Comparison of ENCODE assay signal across 25 cellular contexts in genomic region chr9:38680827-38681226, GRCh38. TPM values are rescaled to one million over a fixed set of nuclear protein-coding genes. Genes with fewer than 3 reads are reported as not detected.
DNase-seq lines count a peak whose midpoint lies in the region; ATAC-seq and TF ChIP-seq lines count a peak whose summit lies in the region.
"Had no signal": no experiment of that assay in that cellular context is flagged by ENCODE, and none has a peak within 500 bp of the region (broad histone marks: within the 10 kb centered on the region; RNA-seq: fewer than 3 reads in every experiment).

No MANE protein-coding gene starts in this region.

- ATAC-seq in activated T-helper 17 cell treated with anti-CD3 and anti-CD28 coated beads, Interleukin-2, amount 50 U/mL, for 72 hours (replicated peaks): no peak
- ATAC-seq in GM19452 (IDR thresholded peaks at IDR 0.05; ENCODE audit: unreplicated experiment) (no peak), GM19351 (IDR thresholded peaks at IDR 0.05; ENCODE audit: unreplicated experiment) (no peak), GM18517 (IDR thresholded peaks at IDR 0.05; ENCODE audit: unreplicated experiment) (no peak)
- ATAC-seq: body of pancreas had no signal

- H3K27ac Mint-ChIP-seq in activated T-helper 17 cell treated with anti-CD3 and anti-CD28 coated beads, Interleukin-2, amount 50 U/mL, for 72 hours: peak overlapping the region; percentile 58
- H3K27ac Mint-ChIP-seq in nephron progenitor cell: peak overlapping the region; percentile 45
- H3K27ac Mint-ChIP-seq: activated naive CD8-positive, alpha-beta T cell; activated T-helper 1 cell treated with anti-CD3 and anti-CD28 coated beads, Interleukin-12 subunit alpha, Interleukin-12 subunit beta, Interleukin-2, Interleukin-4 antibody, amounts not matched to agents 30 ng/mL and 10 ng/mL and 1 ng/mL, durations not matched to agents 14 hours and 24 hours and 36 hours; CD4-positive, alpha-beta T cell; progenitor cell of endocrine pancreas had no signal

- TF ChIP-seq CTCF in AG10803 (conservative IDR thresholded peaks at IDR 0.05; ENCODE audit: low read length) (no peak), nephron progenitor cell (IDR thresholded peaks at IDR 0.05) (no peak)

- peaks cover 17% of the 10 kb centered on the region for H3K27me3 Mint-ChIP-seq in activated T-helper 17 cell treated with anti-CD3 and anti-CD28 coated beads, Interleukin-2, amount 50 U/mL, for 72 hours
- H3K27me3 Mint-ChIP-seq in nephron progenitor cell (ENCODE audit: low read depth, poor library complexity): peaks cover 5% of the 10 kb centered on the region

- H3K4me1 Mint-ChIP-seq in activated T-helper 17 cell treated with anti-CD3 and anti-CD28 coated beads, Interleukin-2, amount 50 U/mL, for 72 hours: peaks cover 5% of the 10 kb centered on the region
- H3K4me1 Mint-ChIP-seq in nephron progenitor cell: peaks cover 74% of the 10 kb centered on the region

- H3K4me3 ChIP-seq in AG10803 (ENCODE audit: low read length): no peak overlapping the region
- H3K4me3 ChIP-seq: body of pancreas, GM23248, neural progenitor cell, spleen, uterus had no signal

- no peaks in the 10 kb centered on the region for H3K9me3 Mint-ChIP-seq in activated T-helper 17 cell treated with anti-CD3 and anti-CD28 coated beads, Interleukin-2, amount 50 U/mL, for 72 hours
- H3K9me3 Mint-ChIP-seq in nephron progenitor cell: no peaks in the 10 kb centered on the region
- H3K9me3 Mint-ChIP-seq: activated T-helper 1 cell treated with anti-CD3 and anti-CD28 coated beads, Interleukin-12 subunit alpha, Interleukin-12 subunit beta, Interleukin-2, Interleukin-4 antibody, amounts not matched to agents 30 ng/mL and 10 ng/mL and 1 ng/mL, durations not matched to agents 14 hours and 24 hours and 36 hours; CD4-positive, alpha-beta T cell; neural progenitor cell had no signal

- no peaks in the 10 kb centered on the region for H3K36me3 Mint-ChIP-seq in activated T-helper 17 cell treated with anti-CD3 and anti-CD28 coated beads, Interleukin-2, amount 50 U/mL, for 72 hours (ENCODE audit: low read depth)
- no peaks in the 10 kb centered on the region for H3K36me3 Mint-ChIP-seq in nephron progenitor cell (ENCODE audit: low read depth)
- H3K36me3 Mint-ChIP-seq: activated naive CD8-positive, alpha-beta T cell; neural progenitor cell had no signal

- no peak overlapping the region for H3K4me3 Mint-ChIP-seq in activated T-helper 17 cell treated with anti-CD3 and anti-CD28 coated beads, Interleukin-2, amount 50 U/mL, for 72 hours
- H3K4me3 Mint-ChIP-seq in nephron progenitor cell: no peak overlapping the region
- H3K4me3 Mint-ChIP-seq: activated naive CD8-positive, alpha-beta T cell; activated T-helper 1 cell treated with anti-CD3 and anti-CD28 coated beads, Interleukin-12 subunit alpha, Interleukin-12 subunit beta, Interleukin-2, Interleukin-4 antibody, amounts not matched to agents 30 ng/mL and 10 ng/mL and 1 ng/mL, durations not matched to agents 14 hours and 24 hours and 36 hours; CD4-positive, alpha-beta T cell; neural progenitor cell had no signal

- DNase-seq in AG10803 (ENCODE audit: low read depth) (peak; percentile 15), NCI-H1694 treated with DMSO at 0.1 percent for 48 hours (lab: John Stamatoyannopoulos, UW) (peak; percentile 99), nephron progenitor cell (no peak), HT-29 (ENCODE audit: low spot score) (no peak)
- DNase-seq: ACHN; activated CD4-positive, alpha-beta T cell treated with anti-CD3 and anti-CD28 coated beads for 1 hour; body of pancreas; CD4-positive, alpha-beta T cell; cortex of kidney; GM23248; NCI-H1048; spleen; stimulated activated CD4-positive, alpha-beta T cell treated with anti-CD3 and anti-CD28 coated beads, Interleukin-4, amount 100 ng/mL, for 4 hours; uterus had no signal

RNA-seq across cellular contexts. Expression of gene FAM240B, which starts 39.1 kb away (rescaled TPM):
- total RNA-seq in activated T-helper 17 cell treated with anti-CD3 and anti-CD28 coated beads, Interleukin-2, amount 50 U/mL, for 72 hours: not detected
- not detected in 2 replicates for total RNA-seq in HT-29 (2014; rRNA removed; shearing (Covaris generic))
- total RNA-seq: activated T-helper 1 cell treated with anti-CD3 and anti-CD28 coated beads, Interleukin-12 subunit alpha, Interleukin-12 subunit beta, Interleukin-2, Interleukin-4 antibody, amounts not matched to agents 30 ng/mL and 10 ng/mL and 1 ng/mL, durations not matched to agents 14 hours and 24 hours and 36 hours; body of pancreas; CD4-positive, alpha-beta T cell; fibroblast of villous mesenchyme; GM23248; kidney epithelial cell; mesenteric fat pad; progenitor cell of endocrine pancreas; spleen; uterus had no signal

Comparison
In these comparisons a context has a peak if more than half of its experiments do, and no peak if none do; other contexts are left out.
1. DNase-seq: peak in AG10803 (single experiment) and NCI-H1694 treated with DMSO at 0.1 percent for 48 hours (single experiment); none in nephron progenitor cell (single experiment) and HT-29 (single experiment).